35 cellular contexts compared by ENCODE assay signal in genomic region chr4:171169396-171169795, GRCh38.
"Had no signal": no experiment of that assay in that cellular context is flagged by ENCODE, and none has a peak within 500 bp of the region (broad histone marks: within the 10 kb centered on the region; RNA-seq: fewer than 3 reads in every experiment).

No MANE protein-coding gene starts in this region.

- H3K27ac Mint-ChIP-seq: activated B cell treated with CpG ODN at 0.5 μM for 24 hours; activated CD4-positive, alpha-beta memory T cell treated with anti-CD3 and anti-CD28 coated beads for 36 hours; activated CD4-positive, alpha-beta T cell treated with anti-CD3 and anti-CD28 coated beads, Interleukin-2, amount 10 ng/mL, durations not matched to agents 24 days and 14 days; activated CD8-positive, alpha-beta memory T cell treated with anti-CD3 and anti-CD28 coated beads, Interleukin-2, amount 10 ng/mL, durations not matched to agents 7 days and 5 days; activated CD8-positive, alpha-beta T cell treated with anti-CD3 and anti-CD28 coated beads for 36 hours; activated naive CD4-positive, alpha-beta T cell treated with anti-CD3 and anti-CD28 coated beads, Interleukin-2, amount 10 ng/mL, durations not matched to agents 7 days and 5 days; activated naive CD4-positive, alpha-beta T cell treated with anti-CD3 and anti-CD28 coated beads, Interleukin-2, amount 50 U/mL, for 24 hours; activated naive CD8-positive, alpha-beta T cell; activated naive CD8-positive, alpha-beta T cell treated with anti-CD3 and anti-CD28 coated beads, Interleukin-2, amount 10 ng/mL, durations not matched to agents 7 days and 5 days; activated T-cell treated with anti-CD3 and anti-CD28 coated beads, Interleukin-2, amount 50 U/mL, for 24 hours; activated T-helper 2 cell treated with anti-CD3 and anti-CD28 coated beads, Interferon-gamma antibody, Interleukin-2, Interleukin-4, amounts not matched to agents 10 μg/mL and 5 μg/mL and 100 μg/mL, durations not matched to agents 14 hours and 24 hours and 36 hours; brain; T-helper 1 cell treated with Interleukin-12 subunit alpha and Interleukin-12 subunit beta and Interleukin-4 antibody, amounts not matched to agents 30 μg/mL and 1 μg/mL, for 36 hours; T-helper 2 cell treated with Interferon-gamma antibody and Interleukin-4, amounts not matched to agents 5 μg/mL and 100 μg/mL, for 36 hours had no signal

- H3K36me3 Mint-ChIP-seq: activated CD4-positive, alpha-beta memory T cell treated with anti-CD3 and anti-CD28 coated beads for 36 hours; activated CD8-positive, alpha-beta memory T cell treated with anti-CD3 and anti-CD28 coated beads, Interleukin-2, amount 10 ng/mL, durations not matched to agents 7 days and 5 days; activated naive CD4-positive, alpha-beta T cell treated with anti-CD3 and anti-CD28 coated beads, Interleukin-2, amount 10 ng/mL, durations not matched to agents 7 days and 5 days; activated naive CD4-positive, alpha-beta T cell treated with anti-CD3 and anti-CD28 coated beads, Interleukin-2, amount 50 U/mL, for 24 hours; activated naive CD8-positive, alpha-beta T cell; activated naive CD8-positive, alpha-beta T cell treated with anti-CD3 and anti-CD28 coated beads, Interleukin-2, amount 10 ng/mL, durations not matched to agents 7 days and 5 days; brain had no signal

- H3K27me3 Mint-ChIP-seq: activated B cell treated with CpG ODN at 0.5 μM for 24 hours; activated CD4-positive, alpha-beta memory T cell treated with anti-CD3 and anti-CD28 coated beads for 36 hours; activated CD4-positive, alpha-beta T cell treated with anti-CD3 and anti-CD28 coated beads, Interleukin-2, amount 10 ng/mL, durations not matched to agents 24 days and 14 days; activated CD8-positive, alpha-beta memory T cell treated with anti-CD3 and anti-CD28 coated beads, Interleukin-2, amount 10 ng/mL, durations not matched to agents 7 days and 5 days; activated CD8-positive, alpha-beta T cell treated with anti-CD3 and anti-CD28 coated beads for 36 hours; activated naive CD4-positive, alpha-beta T cell treated with anti-CD3 and anti-CD28 coated beads, Interleukin-2, amount 10 ng/mL, durations not matched to agents 7 days and 5 days; activated naive CD4-positive, alpha-beta T cell treated with anti-CD3 and anti-CD28 coated beads, Interleukin-2, amount 50 U/mL, for 24 hours; activated naive CD8-positive, alpha-beta T cell; activated naive CD8-positive, alpha-beta T cell treated with anti-CD3 and anti-CD28 coated beads, Interleukin-2, amount 10 ng/mL, durations not matched to agents 7 days and 5 days; activated T-cell treated with anti-CD3 and anti-CD28 coated beads, Interleukin-2, amount 50 U/mL, for 24 hours; central memory CD8-positive, alpha-beta T cell had no signal

- H3K9me3 ChIP-seq: adrenal gland had no signal

- H3K4me3 Mint-ChIP-seq: activated B cell treated with CpG ODN at 0.5 μM for 24 hours; activated CD4-positive, alpha-beta memory T cell treated with anti-CD3 and anti-CD28 coated beads for 36 hours; activated CD4-positive, alpha-beta T cell treated with anti-CD3 and anti-CD28 coated beads, Interleukin-2, amount 10 ng/mL, durations not matched to agents 24 days and 14 days; activated CD8-positive, alpha-beta memory T cell treated with anti-CD3 and anti-CD28 coated beads, Interleukin-2, amount 10 ng/mL, durations not matched to agents 7 days and 5 days; activated CD8-positive, alpha-beta T cell treated with anti-CD3 and anti-CD28 coated beads for 36 hours; activated naive CD4-positive, alpha-beta T cell treated with anti-CD3 and anti-CD28 coated beads, Interleukin-2, amount 10 ng/mL, durations not matched to agents 7 days and 5 days; activated naive CD4-positive, alpha-beta T cell treated with anti-CD3 and anti-CD28 coated beads, Interleukin-2, amount 50 U/mL, for 24 hours; activated naive CD8-positive, alpha-beta T cell; activated naive CD8-positive, alpha-beta T cell treated with anti-CD3 and anti-CD28 coated beads, Interleukin-2, amount 10 ng/mL, durations not matched to agents 7 days and 5 days; activated T-cell treated with anti-CD3 and anti-CD28 coated beads, Interleukin-2, amount 50 U/mL, for 24 hours; brain; central memory CD8-positive, alpha-beta T cell; T-helper 1 cell treated with Interleukin-12 subunit alpha and Interleukin-12 subunit beta and Interleukin-4 antibody, amounts not matched to agents 30 μg/mL and 1 μg/mL, for 36 hours; T-helper 2 cell treated with Interferon-gamma antibody and Interleukin-4, amounts not matched to agents 5 μg/mL and 100 μg/mL, for 36 hours had no signal

- DNase-seq: activated B cell treated with CpG ODN at 0.5 μM for 24 hours; activated CD4-positive, alpha-beta memory T cell treated with anti-CD3 and anti-CD28 coated beads for 36 hours; activated CD4-positive, alpha-beta T cell treated with anti-CD3 and anti-CD28 coated beads for 4 hours; activated CD4-positive, alpha-beta T cell treated with anti-CD3 and anti-CD28 coated beads, Interleukin-2, amount 10 ng/mL, durations not matched to agents 24 days and 14 days; activated CD4-positive, alpha-beta T cell treated with anti-CD3 and anti-CD28 coated beads, Interleukin-2, amount 50 U/mL, for 1 hour; activated CD4-positive, alpha-beta T cell treated with anti-CD3 and anti-CD28 coated beads, Interleukin-2, amount 50 U/mL, for 4 hours; activated CD4-positive, CD25-positive, alpha-beta regulatory T cell treated with anti-CD3 and anti-CD28 coated beads, Interleukin-2, amount 50 U/mL, for 72 hours; activated CD8-positive, alpha-beta memory T cell treated with anti-CD3 and anti-CD28 coated beads for 24 hours; activated CD8-positive, alpha-beta memory T cell treated with anti-CD3 and anti-CD28 coated beads, Interleukin-2, amount 10 ng/mL, durations not matched to agents 7 days and 5 days; activated CD8-positive, alpha-beta memory T cell treated with anti-CD3 and anti-CD28 coated beads, Interleukin-2, amount 50 U/mL, for 48 hours; activated CD8-positive, alpha-beta T cell treated with anti-CD3 and anti-CD28 coated beads for 36 hours; activated effector memory CD4-positive, alpha-beta T cell treated with Interleukin-2 at 50 U/mL for 16 hours; activated gamma-delta T cell; activated naive CD4-positive, alpha-beta T cell treated with anti-CD3 and anti-CD28 coated beads, Interleukin-2, amount 10 ng/mL, durations not matched to agents 7 days and 5 days; activated naive CD4-positive, alpha-beta T cell treated with Interleukin-2 at 50 U/mL for 16 hours; activated naive CD8-positive, alpha-beta T cell treated with anti-CD3 and anti-CD28 coated beads, Interleukin-2, amount 10 ng/mL, durations not matched to agents 7 days and 5 days; activated T-cell treated with anti-CD3 and anti-CD28 coated beads, Interleukin-2, amount 50 U/mL, for 24 hours; activated T-cell treated with anti-CD3 and anti-CD28 coated beads, Interleukin-2, amount 50 U/mL, for 48 hours; adrenal gland; amniotic stem cell; cerebellar nuclear complex; SW 1271; T-helper 1 cell; T-helper 2 cell; T-helper 9 cell had no signal

- H3K27ac ChIP-seq: adrenal gland, ascending aorta, cardiac muscle cell, VCaP had no signal

- H3K4me3 ChIP-seq: adrenal gland, ascending aorta, cardiac muscle cell had no signal

- H3K27me3 ChIP-seq: adrenal gland, ascending aorta, cardiac muscle cell had no signal

- H3K4me1 Mint-ChIP-seq: activated B cell treated with CpG ODN at 0.5 μM for 24 hours; activated CD4-positive, alpha-beta T cell treated with anti-CD3 and anti-CD28 coated beads, Interleukin-2, amount 10 ng/mL, durations not matched to agents 24 days and 14 days; activated CD8-positive, alpha-beta memory T cell treated with anti-CD3 and anti-CD28 coated beads, Interleukin-2, amount 10 ng/mL, durations not matched to agents 7 days and 5 days; activated naive CD4-positive, alpha-beta T cell treated with anti-CD3 and anti-CD28 coated beads, Interleukin-2, amount 10 ng/mL, durations not matched to agents 7 days and 5 days; activated naive CD4-positive, alpha-beta T cell treated with anti-CD3 and anti-CD28 coated beads, Interleukin-2, amount 50 U/mL, for 24 hours; activated naive CD8-positive, alpha-beta T cell treated with anti-CD3 and anti-CD28 coated beads, Interleukin-2, amount 10 ng/mL, durations not matched to agents 7 days and 5 days; brain; central memory CD8-positive, alpha-beta T cell had no signal

- H3K36me3 ChIP-seq: adrenal gland, ascending aorta, cardiac muscle cell had no signal

- H3K4me1 ChIP-seq: adrenal gland, ascending aorta had no signal

- H3K9me3 Mint-ChIP-seq: activated CD4-positive, alpha-beta T cell treated with anti-CD3 and anti-CD28 coated beads, Interleukin-2, amount 10 ng/mL, durations not matched to agents 24 days and 14 days had no signal

- ATAC-seq: activated CD8-positive, alpha-beta memory T cell treated with anti-CD3 and anti-CD28 coated beads, Interleukin-2, amount 10 ng/mL, durations not matched to agents 7 days and 5 days; activated CD8-positive, alpha-beta T cell treated with anti-CD3 and anti-CD28 coated beads for 36 hours had no signal
